Comparison of ENCODE assay signal across 1 cellular context in the genomic region with DNA sequence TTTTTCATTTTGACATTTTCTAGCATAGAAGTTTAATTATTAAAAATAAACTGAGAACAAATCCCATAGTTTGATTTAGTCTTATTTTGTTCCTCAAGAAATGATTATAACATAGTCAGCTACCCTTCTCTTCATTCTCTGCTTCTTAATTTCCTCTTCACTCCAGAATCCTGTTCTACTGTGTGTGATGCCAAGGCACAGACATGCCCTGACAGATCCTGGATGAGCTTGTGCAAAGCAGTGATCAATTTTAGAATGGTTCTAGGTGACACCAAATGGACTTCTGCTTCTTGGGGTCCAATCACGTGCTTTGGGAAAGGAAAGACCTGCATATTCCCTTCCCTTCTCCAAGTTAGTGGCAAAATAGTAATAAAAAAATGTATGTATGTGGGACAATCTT.
TF ChIP-seq lines count a peak whose summit lies in the region.

No MANE protein-coding gene starts in this region.

TF ChIP-seq in IMR-90, 13 proteins besides CTCF, POLR2A, EP300 and RAD21:
- TF ChIP-seq, protein P1, sequence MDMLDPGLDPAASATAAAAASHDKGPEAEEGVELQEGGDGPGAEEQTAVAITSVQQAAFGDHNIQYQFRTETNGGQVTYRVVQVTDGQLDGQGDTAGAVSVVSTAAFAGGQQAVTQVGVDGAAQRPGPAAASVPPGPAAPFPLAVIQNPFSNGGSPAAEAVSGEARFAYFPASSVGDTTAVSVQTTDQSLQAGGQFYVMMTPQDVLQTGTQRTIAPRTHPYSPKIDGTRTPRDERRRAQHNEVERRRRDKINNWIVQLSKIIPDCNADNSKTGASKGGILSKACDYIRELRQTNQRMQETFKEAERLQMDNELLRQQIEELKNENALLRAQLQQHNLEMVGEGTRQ (IDR thresholded peaks at IDR 0.05; ENCODE audit: low read depth, low read length), result no peak
- TF ChIP-seq RCOR1 (IDR thresholded peaks at IDR 0.05; ENCODE audit: insufficient replicate concordance, low read length) (no peak), CEBPB (IDR thresholded peaks at IDR 0.05; ENCODE audit: low read depth, low read length) (no peak)
